In genomic region chr12:57489157-57489641, GRCh38 we compare ENCODE assay signal across 8 cellular contexts. TPM values are rescaled to one million over a fixed set of nuclear protein-coding genes. Genes with fewer than 3 reads are reported as not detected.
DNase-seq lines count a peak whose midpoint lies in the region; ATAC-seq, FAIRE-seq and TF ChIP-seq lines count a peak whose summit lies in the region.

No MANE protein-coding gene starts in this region.

- peaks cover 23% of the 10 kb centered on the region for H3K4me1 ChIP-seq in HepG2 (ENCODE audit: insufficient read depth, low read length)

- H3K79me2 ChIP-seq in HepG2 (ENCODE audit: insufficient read depth, low read length), result peaks cover 23% of the 10 kb centered on the region

- peak overlapping the region; percentile 93 for H3K4me2 ChIP-seq in HepG2 (ENCODE audit: low read depth, low read length)

- 88% methylated on average over 5 of the region's 5 CpGs for WGBS in HepG2 (ENCODE audit: low lambda C conversion rate)

- peaks cover 53% of the 10 kb centered on the region for H3K36me3 Mint-ChIP-seq in stimulated activated naive CD8-positive, alpha-beta T cell treated with anti-CD3 and anti-CD28 coated beads, Interleukin-15, Interleukin-2, amounts not matched to agents 100 ng/mL and 50 ng/mL, for 24 hours (ENCODE audit: low read depth)

- H3K9me3 Mint-ChIP-seq in stimulated activated naive CD8-positive, alpha-beta T cell treated with anti-CD3 and anti-CD28 coated beads, Interleukin-15, Interleukin-2, amounts not matched to agents 100 ng/mL and 50 ng/mL, for 24 hours, result no peaks in the 10 kb centered on the region

- POLR2A ChIA-PET in HepG2 (lab: Yijun Ruan, JAX), result interaction anchor here (1.0 to 3.4 kb wide), 3 partner anchors 28 to 86 kb away, joined by 3 to 15 read pairs (median 3); partner anchors contain the start of gene DDIT3

- intact Hi-C loops in HepG2 (cut with micrococcal nuclease; ENCODE audit: unreplicated experiment), result no loop called here

- FAIRE-seq in HepG2 (lab: Jason Lieb, UNC), result no peak

- TF ChIP-seq CTCF in HepG2 (CRISPR knock-in tag; IDR thresholded peaks at IDR 0.05) (no peak), GM13976 (IDR thresholded peaks at IDR 0.05; ENCODE audit: borderline replicate concordance, control extremely low read depth, extremely low read depth, insufficient read depth, missing control alignments) (no peak)

- peak overlapping the region; percentile 92 for H3K9ac ChIP-seq in HepG2 (ENCODE audit: insufficient read depth, low read depth, low read length)

- peaks cover 0 to 4% of the 10 kb centered on the region in 2 experiments; a peak in 1 of 5 replicates for H3K27me3 ChIP-seq in HepG2 (ENCODE audit: control insufficient read depth in 1 of 2, insufficient read depth in 2 of 2, low read length in 2 of 2)

- in situ Hi-C loops in HepG2 (cut with HindIII; ENCODE audit: extremely low pct_ligation_motif_present, low pct_unique_long_range_greater_than_20kb) (no loop called here), GM13976 (cut with MboI; ENCODE audit: low sequenced_read_pairs, unreplicated experiment) (no loop called here)

- H3K27ac Mint-ChIP-seq in stimulated activated naive CD8-positive, alpha-beta T cell treated with anti-CD3 and anti-CD28 coated beads, Interleukin-15, Interleukin-2, amounts not matched to agents 100 ng/mL and 50 ng/mL, for 24 hours, result peak overlapping the region; percentile 90

- peak overlapping the region; percentile 95 to 97 (median 96) for H3K4me3 ChIP-seq in HepG2 (replicated peaks in 1 of 3; ENCODE audit: insufficient read depth in 1 of 3, low read depth in 2 of 3, low read length in 3 of 3)

- H4K20me1 ChIP-seq in HepG2 (ENCODE audit: insufficient read depth, low read length), result peaks cover 8% of the 10 kb centered on the region

- no peak for TF ChIP-seq POLR2A in HepG2 (IDR thresholded peaks at IDR 0.05; ENCODE audit: insufficient read depth in 1 of 2, low read depth in 2 of 2, low read length in 2 of 2)

- peaks cover 19 to 39% of the 10 kb centered on the region in 2 experiments for H3K36me3 ChIP-seq in HepG2 (replicated peaks in 1 of 2; ENCODE audit: control insufficient read depth in 1 of 2, insufficient read depth in 2 of 2, low read length in 2 of 2)

- CTCF ChIA-PET in HepG2 (lab: Yijun Ruan, JAX; ENCODE audit: low intra/inter-chr PET ratio, low total read pairs), result no interaction called here

- TF ChIP-seq EP300 in HepG2 (IDR thresholded peaks at IDR 0.05; ENCODE audit: low read depth in 2 of 2, low read length in 2 of 2) (no peak), HepG2 (CRISPR knock-in tag; IDR thresholded peaks at IDR 0.05; ENCODE audit: borderline replicate concordance) (no peak)

- peaks cover 41% of the 10 kb centered on the region for H3K4me1 Mint-ChIP-seq in stimulated activated naive CD8-positive, alpha-beta T cell treated with anti-CD3 and anti-CD28 coated beads, Interleukin-15, Interleukin-2, amounts not matched to agents 100 ng/mL and 50 ng/mL, for 24 hours (ENCODE audit: low read depth)

- TF ChIP-seq RAD21 in HepG2 (CRISPR knock-in tag; IDR thresholded peaks at IDR 0.05), result no peak

- peak overlapping the region; percentile 62 for H3K27ac ChIP-seq in HepG2 (ENCODE audit: extremely low read length, insufficient read depth, low read length)

- no peaks in the 10 kb centered on the region for H3K9me3 ChIP-seq in HepG2 (ENCODE audit: low read length)

- no peak for DNase-seq in stimulated activated naive CD8-positive, alpha-beta T cell treated with anti-CD3 and anti-CD28 coated beads, Interleukin-15, Interleukin-2, amounts not matched to agents 100 U/mL and 50 U/mL, for 24 hours
- peak; percentile 43 for DNase-seq in amniotic epithelial cell (ENCODE audit: low read depth)
- DNase-seq in HepG2 (ENCODE audit: low spot score), result no peak
- DNase-seq in KG1 (lab: John Stamatoyannopoulos, UW), result no peak
- DNase-seq in GM13976 (ENCODE audit: low spot score), result no peak
- no peak for DNase-seq in D341Med (ENCODE audit: low spot score)

- no TSS peak for BruUV-seq in HepG2 (replicated peaks; lab: Mats Ljungman, UMichigan)

- peak overlapping the region; percentile 90 for H3K4me3 Mint-ChIP-seq in stimulated activated naive CD8-positive, alpha-beta T cell treated with anti-CD3 and anti-CD28 coated beads, Interleukin-15, Interleukin-2, amounts not matched to agents 100 ng/mL and 50 ng/mL, for 24 hours

- no peaks in the 10 kb centered on the region for H3K27me3 Mint-ChIP-seq in stimulated activated naive CD8-positive, alpha-beta T cell treated with anti-CD3 and anti-CD28 coated beads, Interleukin-15, Interleukin-2, amounts not matched to agents 100 ng/mL and 50 ng/mL, for 24 hours

- no peak for ATAC-seq in stimulated activated naive CD8-positive, alpha-beta T cell treated with anti-CD3 and anti-CD28 coated beads, Interleukin-15, Interleukin-2, amounts not matched to agents 100 U/mL and 50 U/mL, for 24 hours
- ATAC-seq in HepG2 (no peak), GM18520 (IDR thresholded peaks at IDR 0.05; ENCODE audit: unreplicated experiment) (no peak)

- H2AFZ ChIP-seq in HepG2 (ENCODE audit: low read length), result no peak overlapping the region

RNA-seq across cellular contexts. Expression of gene MARS1, which starts 1.3 kb away (rescaled TPM):
- total RNA-seq in HepG2 (2016; rRNA removed; fragmentation: Illumina TruSeq; extraction: Trizol), result 177 and 181 TPM in 2 replicates
- 69.2 and 77.6 TPM in 2 replicates for total RNA-seq in HepG2 (2016; cell fraction: cytosol; rRNA removed; fragmentation: Illumina TruSeq; extraction: Trizol; ENCODE audit: low read depth)
- 178 and 182 TPM in 2 replicates for total RNA-seq in HepG2 (2016; cell fraction: insoluble cytoplasmic fraction; rRNA removed; fragmentation: Illumina TruSeq; extraction: Trizol)
- total RNA-seq in HepG2 (2016; cell fraction: membrane; rRNA removed; fragmentation: Illumina TruSeq; extraction: Trizol), result 116 and 124 TPM in 2 replicates
- 147 and 177 TPM in 2 replicates for total RNA-seq in HepG2 (2016; cell fraction: nucleus; rRNA removed; fragmentation: Illumina TruSeq; extraction: Trizol)
- 115 and 167 TPM in 2 replicates for polyA plus RNA-seq in HepG2 (2011; rRNA removed)
- 90.1 and 98.7 TPM in 2 replicates for polyA plus RNA-seq in HepG2 (2011; cell fraction: cytosol; rRNA removed)
- 450 and 538 TPM in 2 replicates for polyA plus RNA-seq in HepG2 (2011; cell fraction: nucleus; rRNA removed)
- 160 and 209 TPM in 2 replicates for polyA plus RNA-seq in HepG2 (2012)
- 68.2 and 75.1 TPM in 2 replicates for polyA plus RNA-seq in HepG2 (2016; cell fraction: cytosol; fragmentation: Illumina TruSeq; extraction: Trizol; ENCODE audit: low read depth)
- 150 and 162 TPM in 2 replicates for polyA plus RNA-seq in HepG2 (2016; cell fraction: insoluble cytoplasmic fraction; fragmentation: Illumina TruSeq; extraction: Trizol; ENCODE audit: low read depth)
- 87.9 and 114 TPM in 2 replicates for polyA plus RNA-seq in HepG2 (2016; cell fraction: membrane; fragmentation: Illumina TruSeq; extraction: Trizol; ENCODE audit: low read depth)
- 239 and 240 TPM in 2 replicates for polyA plus RNA-seq in HepG2 (2016; cell fraction: nucleus; fragmentation: Illumina TruSeq; extraction: Trizol; ENCODE audit: insufficient read depth, low read depth)
- polyA minus RNA-seq in HepG2 (2011; rRNA and poly(A)+ RNA removed; ENCODE audit: low replicate concordance), result 242 and 269 TPM in 2 replicates
- 76.3 and 117 TPM in 2 replicates for polyA minus RNA-seq in HepG2 (2011; cell fraction: cytosol; rRNA and poly(A)+ RNA removed)
- polyA minus RNA-seq in HepG2 (2011; cell fraction: nucleus; rRNA and poly(A)+ RNA removed), result 213 and 244 TPM in 2 replicates

RNA-seq across cellular contexts. Expression of gene ARHGAP9, which starts 9.5 kb away (rescaled TPM):
- 0.18 TPM in 1 of 2 replicates, not detected in the other for total RNA-seq in HepG2 (2016; rRNA removed; fragmentation: Illumina TruSeq; extraction: Trizol)
- not detected in 2 replicates for total RNA-seq in HepG2 (2016; cell fraction: cytosol; rRNA removed; fragmentation: Illumina TruSeq; extraction: Trizol; ENCODE audit: low read depth)
- total RNA-seq in HepG2 (2016; cell fraction: insoluble cytoplasmic fraction; rRNA removed; fragmentation: Illumina TruSeq; extraction: Trizol), result 0.32 TPM in 1 of 2 replicates, not detected in the other
- not detected in 2 replicates for total RNA-seq in HepG2 (2016; cell fraction: membrane; rRNA removed; fragmentation: Illumina TruSeq; extraction: Trizol)
- total RNA-seq in HepG2 (2016; cell fraction: nucleus; rRNA removed; fragmentation: Illumina TruSeq; extraction: Trizol), result not detected in 2 replicates
- 0.95 and 1.2 TPM in 2 replicates for polyA plus RNA-seq in HepG2 (2011; rRNA removed)
- polyA plus RNA-seq in HepG2 (2011; cell fraction: cytosol; rRNA removed), result 0.33 and 0.40 TPM in 2 replicates
- 3.1 and 5.5 TPM in 2 replicates for polyA plus RNA-seq in HepG2 (2011; cell fraction: nucleus; rRNA removed)
- 0.39 and 0.55 TPM in 2 replicates for polyA plus RNA-seq in HepG2 (2012)
- polyA plus RNA-seq in HepG2 (2016; cell fraction: cytosol; fragmentation: Illumina TruSeq; extraction: Trizol; ENCODE audit: low read depth), result not detected in 2 replicates
- polyA plus RNA-seq in HepG2 (2016; cell fraction: insoluble cytoplasmic fraction; fragmentation: Illumina TruSeq; extraction: Trizol; ENCODE audit: low read depth), result 0.17 TPM in 1 of 2 replicates, not detected in the other
- polyA plus RNA-seq in HepG2 (2016; cell fraction: membrane; fragmentation: Illumina TruSeq; extraction: Trizol; ENCODE audit: low read depth), result 0.15 TPM in 1 of 2 replicates, not detected in the other
- polyA plus RNA-seq in HepG2 (2016; cell fraction: nucleus; fragmentation: Illumina TruSeq; extraction: Trizol; ENCODE audit: insufficient read depth, low read depth), result 0.51 and 0.87 TPM in 2 replicates
- 0.44 TPM in 1 of 2 replicates, not detected in the other for polyA minus RNA-seq in HepG2 (2011; rRNA and poly(A)+ RNA removed; ENCODE audit: low replicate concordance)
- not detected in 2 replicates for polyA minus RNA-seq in HepG2 (2011; cell fraction: cytosol; rRNA and poly(A)+ RNA removed)
- 0.64 and 1.7 TPM in 2 replicates for polyA minus RNA-seq in HepG2 (2011; cell fraction: nucleus; rRNA and poly(A)+ RNA removed)

RNA-seq across cellular contexts. Expression of gene GLI1, which starts 29.6 kb away (rescaled TPM):
- 0.20 TPM in 1 of 2 replicates, not detected in the other for total RNA-seq in HepG2 (2016; rRNA removed; fragmentation: Illumina TruSeq; extraction: Trizol)
- total RNA-seq in HepG2 (2016; cell fraction: cytosol; rRNA removed; fragmentation: Illumina TruSeq; extraction: Trizol; ENCODE audit: low read depth), result 0.53 TPM in 1 of 2 replicates, not detected in the other
- not detected in 2 replicates for total RNA-seq in HepG2 (2016; cell fraction: insoluble cytoplasmic fraction; rRNA removed; fragmentation: Illumina TruSeq; extraction: Trizol)
- not detected in 2 replicates for total RNA-seq in HepG2 (2016; cell fraction: membrane; rRNA removed; fragmentation: Illumina TruSeq; extraction: Trizol)
- total RNA-seq in HepG2 (2016; cell fraction: nucleus; rRNA removed; fragmentation: Illumina TruSeq; extraction: Trizol), result not detected in 2 replicates
- 0.09 and 0.27 TPM in 2 replicates for polyA plus RNA-seq in HepG2 (2011; rRNA removed)
- 0.06 and 0.07 TPM in 2 replicates for polyA plus RNA-seq in HepG2 (2011; cell fraction: cytosol; rRNA removed)
- polyA plus RNA-seq in HepG2 (2011; cell fraction: nucleus; rRNA removed), result 0.33 and 0.42 TPM in 2 replicates
- polyA plus RNA-seq in HepG2 (2012), result 0.55 TPM in 1 of 2 replicates, not detected in the other
- not detected in 2 replicates for polyA plus RNA-seq in HepG2 (2016; cell fraction: cytosol; fragmentation: Illumina TruSeq; extraction: Trizol; ENCODE audit: low read depth)
- polyA plus RNA-seq in HepG2 (2016; cell fraction: insoluble cytoplasmic fraction; fragmentation: Illumina TruSeq; extraction: Trizol; ENCODE audit: low read depth), result 0.35 TPM in 1 of 2 replicates, not detected in the other
- polyA plus RNA-seq in HepG2 (2016; cell fraction: membrane; fragmentation: Illumina TruSeq; extraction: Trizol; ENCODE audit: low read depth), result not detected in 2 replicates
- polyA plus RNA-seq in HepG2 (2016; cell fraction: nucleus; fragmentation: Illumina TruSeq; extraction: Trizol; ENCODE audit: insufficient read depth, low read depth), result 0.17 and 0.49 TPM in 2 replicates
- 2.5 TPM in 1 of 2 replicates, not detected in the other for polyA minus RNA-seq in HepG2 (2011; rRNA and poly(A)+ RNA removed; ENCODE audit: low replicate concordance)
- not detected in 2 replicates for polyA minus RNA-seq in HepG2 (2011; cell fraction: cytosol; rRNA and poly(A)+ RNA removed)
- not detected in 2 replicates for polyA minus RNA-seq in HepG2 (2011; cell fraction: nucleus; rRNA and poly(A)+ RNA removed)

RNA-seq across cellular contexts. Expression of gene DDIT3, which starts 31.1 kb away (rescaled TPM):
- 17.5 and 27.5 TPM in 2 replicates for total RNA-seq in HepG2 (2016; rRNA removed; fragmentation: Illumina TruSeq; extraction: Trizol)
- 13.2 and 15.7 TPM in 2 replicates for total RNA-seq in HepG2 (2016; cell fraction: cytosol; rRNA removed; fragmentation: Illumina TruSeq; extraction: Trizol; ENCODE audit: low read depth)
- 20.9 and 30.4 TPM in 2 replicates for total RNA-seq in HepG2 (2016; cell fraction: insoluble cytoplasmic fraction; rRNA removed; fragmentation: Illumina TruSeq; extraction: Trizol)
- total RNA-seq in HepG2 (2016; cell fraction: membrane; rRNA removed; fragmentation: Illumina TruSeq; extraction: Trizol), result 15.9 and 19.3 TPM in 2 replicates
- total RNA-seq in HepG2 (2016; cell fraction: nucleus; rRNA removed; fragmentation: Illumina TruSeq; extraction: Trizol), result 37.8 and 43.6 TPM in 2 replicates
- polyA plus RNA-seq in HepG2 (2011; rRNA removed), result 45.2 and 48.7 TPM in 2 replicates
- polyA plus RNA-seq in HepG2 (2011; cell fraction: cytosol; rRNA removed), result 22.9 and 23.5 TPM in 2 replicates
- polyA plus RNA-seq in HepG2 (2011; cell fraction: nucleus; rRNA removed), result 90.1 and 90.7 TPM in 2 replicates
- 29.8 and 51.1 TPM in 2 replicates for polyA plus RNA-seq in HepG2 (2012)
- polyA plus RNA-seq in HepG2 (2016; cell fraction: cytosol; fragmentation: Illumina TruSeq; extraction: Trizol; ENCODE audit: low read depth), result 8.3 and 8.5 TPM in 2 replicates
- polyA plus RNA-seq in HepG2 (2016; cell fraction: insoluble cytoplasmic fraction; fragmentation: Illumina TruSeq; extraction: Trizol; ENCODE audit: low read depth), result 16.7 and 17.7 TPM in 2 replicates
- 9.9 and 11.5 TPM in 2 replicates for polyA plus RNA-seq in HepG2 (2016; cell fraction: membrane; fragmentation: Illumina TruSeq; extraction: Trizol; ENCODE audit: low read depth)
- 85.6 and 93.4 TPM in 2 replicates for polyA plus RNA-seq in HepG2 (2016; cell fraction: nucleus; fragmentation: Illumina TruSeq; extraction: Trizol; ENCODE audit: insufficient read depth, low read depth)
- 11.9 and 14.2 TPM in 2 replicates for polyA minus RNA-seq in HepG2 (2011; rRNA and poly(A)+ RNA removed; ENCODE audit: low replicate concordance)
- polyA minus RNA-seq in HepG2 (2011; cell fraction: cytosol; rRNA and poly(A)+ RNA removed), result 6.3 and 7.4 TPM in 2 replicates
- 43.4 and 45.6 TPM in 2 replicates for polyA minus RNA-seq in HepG2 (2011; cell fraction: nucleus; rRNA and poly(A)+ RNA removed)

RNA-seq across cellular contexts. Expression of gene MBD6, which starts 33.4 kb away (rescaled TPM):
- 4.1 and 5.1 TPM in 2 replicates for total RNA-seq in HepG2 (2016; rRNA removed; fragmentation: Illumina TruSeq; extraction: Trizol)
- total RNA-seq in HepG2 (2016; cell fraction: cytosol; rRNA removed; fragmentation: Illumina TruSeq; extraction: Trizol; ENCODE audit: low read depth), result 4.8 and 5.3 TPM in 2 replicates
- total RNA-seq in HepG2 (2016; cell fraction: insoluble cytoplasmic fraction; rRNA removed; fragmentation: Illumina TruSeq; extraction: Trizol), result 4.0 and 5.3 TPM in 2 replicates
- 6.2 and 8.8 TPM in 2 replicates for total RNA-seq in HepG2 (2016; cell fraction: membrane; rRNA removed; fragmentation: Illumina TruSeq; extraction: Trizol)
- total RNA-seq in HepG2 (2016; cell fraction: nucleus; rRNA removed; fragmentation: Illumina TruSeq; extraction: Trizol), result 6.5 and 10.2 TPM in 2 replicates
- 5.9 and 6.1 TPM in 2 replicates for polyA plus RNA-seq in HepG2 (2011; rRNA removed)
- polyA plus RNA-seq in HepG2 (2011; cell fraction: cytosol; rRNA removed), result 1.1 and 1.8 TPM in 2 replicates
- 36.0 and 45.9 TPM in 2 replicates for polyA plus RNA-seq in HepG2 (2011; cell fraction: nucleus; rRNA removed)
- 22.8 and 22.9 TPM in 2 replicates for polyA plus RNA-seq in HepG2 (2012)
- polyA plus RNA-seq in HepG2 (2016; cell fraction: cytosol; fragmentation: Illumina TruSeq; extraction: Trizol; ENCODE audit: low read depth), result 3.4 and 4.1 TPM in 2 replicates
- 15.7 and 15.8 TPM in 2 replicates for polyA plus RNA-seq in HepG2 (2016; cell fraction: insoluble cytoplasmic fraction; fragmentation: Illumina TruSeq; extraction: Trizol; ENCODE audit: low read depth)
- 16.1 and 18.3 TPM in 2 replicates for polyA plus RNA-seq in HepG2 (2016; cell fraction: membrane; fragmentation: Illumina TruSeq; extraction: Trizol; ENCODE audit: low read depth)
- 57.7 and 62.7 TPM in 2 replicates for polyA plus RNA-seq in HepG2 (2016; cell fraction: nucleus; fragmentation: Illumina TruSeq; extraction: Trizol; ENCODE audit: insufficient read depth, low read depth)
- 5.7 and 10.6 TPM in 2 replicates for polyA minus RNA-seq in HepG2 (2011; rRNA and poly(A)+ RNA removed; ENCODE audit: low replicate concordance)
- polyA minus RNA-seq in HepG2 (2011; cell fraction: cytosol; rRNA and poly(A)+ RNA removed), result 5.4 and 10.1 TPM in 2 replicates
- polyA minus RNA-seq in HepG2 (2011; cell fraction: nucleus; rRNA and poly(A)+ RNA removed), result 15.7 and 16.7 TPM in 2 replicates
